10 cellular contexts compared by ENCODE assay signal in genomic region chr17:61157246-61157887, GRCh38.
A peak's percentile ranks its signal among the peaks of the same experiment; 100 is the strongest.
DNase-seq lines count a peak whose midpoint lies in the region; ATAC-seq, FAIRE-seq and TF ChIP-seq lines count a peak whose summit lies in the region.
"Had no signal": no experiment of that assay in that cellular context is flagged by ENCODE, and none has a peak within 500 bp of the region (broad histone marks: within the 10 kb centered on the region; RNA-seq: fewer than 3 reads in every experiment).

No MANE protein-coding gene starts in this region.

- no peak overlapping the region for H3K27ac Mint-ChIP-seq in activated CD4-positive, alpha-beta T cell treated with anti-CD3 and anti-CD28 coated beads, Interleukin-2, amount 10 ng/mL, durations not matched to agents 24 days and 14 days

- no peaks in the 10 kb centered on the region; the same call in 1 of the 2 replicates for H4K20me1 ChIP-seq in K562 (replicated peaks; ENCODE audit: control insufficient read depth, insufficient read depth, low read length)

- no peak overlapping the region for H3K18ac ChIP-seq in trophoblast cell (ENCODE audit: low read length)

- TF ChIP-seq EP300 in K562 (IDR thresholded peaks at IDR 0.05; ENCODE audit: low read length) = peak; percentile 20; the same call in 1 of the 2 replicates

- DNase-seq in DMS 273 treated with DMSO at 0.1 percent for 48 hours (lab: John Stamatoyannopoulos, UW) (peak; percentile 62), NCI-H2081 (lab: John Stamatoyannopoulos, UW) (peak; percentile 7 to 73), K562 (ENCODE audit: extremely low read depth in 1 of 4, low spot score in 3 of 4) (peak in 1 of 4 experiments; percentile 27), midbrain (lab: John Stamatoyannopoulos, UW) (peak; percentile 64), GOT3 (lab: John Stamatoyannopoulos, UW) (no peak), cerebellar nuclear complex (lab: John Stamatoyannopoulos, UW) (no peak), trophoblast cell (no peak)
- DNase-seq in activated CD4-positive, alpha-beta T cell treated with anti-CD3 and anti-CD28 coated beads, Interleukin-2, amount 10 ng/mL, durations not matched to agents 24 days and 14 days = no peak

- no peak overlapping the region for H4K12ac ChIP-seq in trophoblast cell (ENCODE audit: low read depth, low read length)

- FAIRE-seq in K562 (lab: Jason Lieb, UNC) = peak; percentile 75
- FAIRE-seq: GM12878, keratinocyte had no signal

- no peak overlapping the region for H3K27ac ChIP-seq in K562 (ENCODE audit: extremely low read depth, low read depth, low read length)
- no peak overlapping the region for H3K27ac ChIP-seq in trophoblast cell (ENCODE audit: low read depth, low read length)

- no peak overlapping the region for H4K91ac ChIP-seq in trophoblast cell (ENCODE audit: low read depth, low read length)

- H3K27me3 ChIP-seq in K562 (ENCODE audit: control insufficient read depth in 2 of 2, insufficient read depth in 2 of 2, low read length in 2 of 2) (peaks cover 0 to 2% of the 10 kb centered on the region in 2 experiments; a peak in 1 of 5 replicates), trophoblast cell (ENCODE audit: insufficient read depth, low read length) (no peaks in the 10 kb centered on the region)

- H3K79me2 ChIP-seq in K562 (ENCODE audit: control insufficient read depth, insufficient read depth, low read length) (no peaks in the 10 kb centered on the region), trophoblast cell (ENCODE audit: control insufficient read depth, insufficient read depth, low read length, poor library complexity) (no peaks in the 10 kb centered on the region)

- in situ Hi-C loops in K562 (cut with MboI) = no loop called here

- H3K9me3 ChIP-seq in K562 (replicated peaks; ENCODE audit: control insufficient read depth, insufficient read depth, low read depth, low read length) (no peaks in the 10 kb centered on the region), trophoblast cell (ENCODE audit: insufficient read depth, low read depth, low read length) (no peaks in the 10 kb centered on the region)

- no peak for TF ChIP-seq RAD21 in K562 (CRISPR knock-in tag; conservative IDR thresholded peaks at IDR 0.05 in 1 of 2, IDR thresholded peaks at IDR 0.05 in 1 of 2)

- H3K23ac ChIP-seq in trophoblast cell (ENCODE audit: low read length) = no peak overlapping the region

- no peak overlapping the region for H3K4ac ChIP-seq in trophoblast cell (ENCODE audit: low read depth, low read length)

- H3K4me3 ChIP-seq in K562 = no peak overlapping the region
- H3K4me3 ChIP-seq in trophoblast cell (ENCODE audit: low read depth, low read length) = no peak overlapping the region
- H3K4me3 ChIP-seq: GM12878 had no signal

- CTCF ChIA-PET in K562 (lab: Yijun Ruan, JAX; ENCODE audit: low intra/inter-chr PET ratio) = no interaction called here

- no peak overlapping the region for H2BK12ac ChIP-seq in trophoblast cell (ENCODE audit: low read length)

- H2AFZ ChIP-seq in K562 (ENCODE audit: low read depth, low read length) = no peak overlapping the region
- H2AFZ ChIP-seq in trophoblast cell (ENCODE audit: insufficient read depth, low read length, poor library complexity) = no peak overlapping the region

- intact Hi-C loops in K562 (cut with micrococcal nuclease) = no loop called here
- intact Hi-C loops in activated CD4-positive, alpha-beta T cell treated with anti-CD3 and anti-CD28 coated beads, Interleukin-2, amount 10 ng/mL, durations not matched to agents 24 days and 14 days (cut with micrococcal nuclease) = no loop called here

- WGBS in K562 (ENCODE audit: insufficient coverage, low coverage, missing lambda C conversion rate) = 1% methylated on average over 4 of the region's 7 CpGs
- WGBS in trophoblast cell (ENCODE audit: extremely low coverage, insufficient coverage, insufficient read length) = no CpG with 5 or more reads among the region's 7 CpGs

- H3K79me1 ChIP-seq in trophoblast cell (ENCODE audit: low read length) = peaks cover 1% of the 10 kb centered on the region

- POLR2A ChIA-PET in K562 (lab: Yijun Ruan, JAX) = no interaction called here

- H3K9ac ChIP-seq in K562 (ENCODE audit: insufficient read depth in 1 of 2, low read depth in 2 of 2, low read length in 2 of 2) (no peak overlapping the region), trophoblast cell (ENCODE audit: low read length) (no peak overlapping the region)

- no peaks in the 10 kb centered on the region for H3K36me3 Mint-ChIP-seq in activated CD4-positive, alpha-beta T cell treated with anti-CD3 and anti-CD28 coated beads, Interleukin-2, amount 10 ng/mL, durations not matched to agents 24 days and 14 days (ENCODE audit: low read depth)

- no peak for TF ChIP-seq POLR2A in K562 (conservative IDR thresholded peaks at IDR 0.05)

- no peaks in the 10 kb centered on the region for H3K9me3 Mint-ChIP-seq in activated CD4-positive, alpha-beta T cell treated with anti-CD3 and anti-CD28 coated beads, Interleukin-2, amount 10 ng/mL, durations not matched to agents 24 days and 14 days

- H3K4me1 ChIP-seq in K562 (replicated peaks in 1 of 2; ENCODE audit: control insufficient read depth in 2 of 2, insufficient read depth in 2 of 2, low read length in 2 of 2) (no peaks in the 10 kb centered on the region; a peak in 1 of 5 replicates), trophoblast cell (ENCODE audit: control insufficient read depth in 1 of 2, insufficient read depth in 2 of 2, low read length in 2 of 2) (peaks cover 0 to 4% of the 10 kb centered on the region in 2 experiments)

- peaks cover 6% of the 10 kb centered on the region for H3K27me3 Mint-ChIP-seq in activated CD4-positive, alpha-beta T cell treated with anti-CD3 and anti-CD28 coated beads, Interleukin-2, amount 10 ng/mL, durations not matched to agents 24 days and 14 days

- H3K4me1 Mint-ChIP-seq in activated CD4-positive, alpha-beta T cell treated with anti-CD3 and anti-CD28 coated beads, Interleukin-2, amount 10 ng/mL, durations not matched to agents 24 days and 14 days = peaks cover 11% of the 10 kb centered on the region

- no peak overlapping the region for H3K4me3 Mint-ChIP-seq in activated CD4-positive, alpha-beta T cell treated with anti-CD3 and anti-CD28 coated beads, Interleukin-2, amount 10 ng/mL, durations not matched to agents 24 days and 14 days

- BruUV-seq in K562 (replicated peaks; lab: Mats Ljungman, UMichigan) = no TSS peak

- H3K36me3 ChIP-seq in K562 (ENCODE audit: control insufficient read depth, insufficient read depth, low read length) (no peaks in the 10 kb centered on the region), trophoblast cell (ENCODE audit: control insufficient read depth in 1 of 2, insufficient read depth in 2 of 2, low read length in 2 of 2) (no peaks in the 10 kb centered on the region)

- no peak overlapping the region for H2AK5ac ChIP-seq in trophoblast cell (ENCODE audit: low read length)

- H3K4me2 ChIP-seq in K562 (ENCODE audit: insufficient read depth, low read length) = peak overlapping the region; percentile 14
- H3K4me2 ChIP-seq in trophoblast cell (ENCODE audit: low read length) = no peak overlapping the region

- TF ChIP-seq CTCF in K562 (IDR thresholded peaks at IDR 0.05 in 2 of 3, conservative IDR thresholded peaks at IDR 0.05 in 1 of 3; ENCODE audit: insufficient read depth in 2 of 3, low read depth in 1 of 3, low read length in 3 of 3) = no peak

- peak; percentile 77 for ATAC-seq in K562
- ATAC-seq: GM12878 had no signal

- H3K9me1 ChIP-seq in K562 (ENCODE audit: control insufficient read depth, insufficient read depth, low read length) = no peaks in the 10 kb centered on the region

- no peak overlapping the region for H2BK5ac ChIP-seq in trophoblast cell (ENCODE audit: low read depth, low read length, poor library complexity)

- H4K8ac ChIP-seq in trophoblast cell (ENCODE audit: low read depth, low read length) = no peak overlapping the region

- H2BK120ac ChIP-seq in trophoblast cell (ENCODE audit: insufficient read depth, low read length, poor library complexity) = no peak overlapping the region

- H3K14ac ChIP-seq in trophoblast cell (ENCODE audit: low read length) = no peak overlapping the region

TF ChIP-seq in K562, 482 proteins besides CTCF, POLR2A, EP300 and RAD21:
- TF ChIP-seq SAP30 (IDR thresholded peaks at IDR 0.05; ENCODE audit: borderline replicate concordance, insufficient read depth, low read depth, low read length, poor library complexity, severe bottlenecking) (no peak), FOSL1 (tag; conservative IDR thresholded peaks at IDR 0.05) (0 out of 2 replicates have a peak, but pooled peaks have one; percentile 28), ZNF639 (CRISPR knock-in tag; conservative IDR thresholded peaks at IDR 0.05 in 1 of 2, IDR thresholded peaks at IDR 0.05 in 1 of 2) (0 out of 4 replicates have a peak, but pooled peaks of 1 of the 2 experiments have one; percentile 10)

Comparison
In these comparisons a context has a peak if more than half of its experiments do, and no peak if none do; other contexts are left out.
1. DNase-seq: peak in DMS 273 treated with DMSO at 0.1 percent for 48 hours (single experiment), NCI-H2081 (2 of 2) and midbrain (single experiment); none in GOT3 (single experiment), cerebellar nuclear complex (0 of 2), trophoblast cell (0 of 2) and activated CD4-positive, alpha-beta T cell treated with anti-CD3 and anti-CD28 coated beads, Interleukin-2, amount 10 ng/mL, durations not matched to agents 24 days and 14 days (single experiment).